Comparison of ENCODE assay signal across 7 cellular contexts in genomic region chr16:67430504-67431076, GRCh38. TPM values are rescaled to one million over a fixed set of nuclear protein-coding genes. Genes with fewer than 3 reads are reported as not detected.
A peak's percentile ranks its signal among the peaks of the same experiment; 100 is the strongest.
DNase-seq lines count a peak whose midpoint lies in the region; ATAC-seq and TF ChIP-seq lines count a peak whose summit lies in the region.
"Had no signal": no experiment of that assay in that cellular context is flagged by ENCODE, and none has a peak within 500 bp of the region (broad histone marks: within the 10 kb centered on the region; RNA-seq: fewer than 3 reads in every experiment).

No MANE protein-coding gene starts in this region.

- H3K27me3 Mint-ChIP-seq in T-helper 17 cell, result peaks cover 32% of the 10 kb centered on the region

- DNase-seq in D341Med (ENCODE audit: low spot score) (peak; percentile 82), T-helper 17 cell (no peak)
- peak; percentile 21 for DNase-seq in stimulated activated CD4-positive, alpha-beta T cell treated with anti-CD3 and anti-CD28 coated beads, Interleukin-4, amount 100 ng/mL, for 24 hours

- peak overlapping the region in 3 of 4 donors; percentile 59 to 63 (median 61) for H3K27ac ChIP-seq in gastroesophageal sphincter

- peaks cover 0 to 4% of the 10 kb centered on the region in 2 donors for H3K36me3 ChIP-seq in gastroesophageal sphincter

- peaks cover 14% of the 10 kb centered on the region for H3K4me1 Mint-ChIP-seq in T-helper 17 cell

- peak; percentile 47 for ATAC-seq in T-helper 17 cell
- ATAC-seq in gastroesophageal sphincter, result peak; percentile 2
- ATAC-seq in HG02610 (IDR thresholded peaks at IDR 0.05; ENCODE audit: unreplicated experiment), result no peak
- ATAC-seq in GM21360 (IDR thresholded peaks at IDR 0.05; ENCODE audit: unreplicated experiment), result no peak

- H3K27ac Mint-ChIP-seq in T-helper 17 cell, result no peak overlapping the region

- TF ChIP-seq CTCF in gastroesophageal sphincter (IDR thresholded peaks at IDR 0.05), result no peak

- peak overlapping the region; percentile 21 to 57 for H3K4me3 ChIP-seq in gastroesophageal sphincter

- peak overlapping the region; percentile 88 for H3K4me3 Mint-ChIP-seq in T-helper 17 cell

- 20% methylated on average over 1 of the region's 61 CpGs; no CpG with 5 or more reads in 1 of the 2 donors for WGBS in gastroesophageal sphincter (ENCODE audit: low coverage in 1 of 2), 2 donors

- peaks cover 0 to 41% (median 15%) of the 10 kb centered on the region in 3 donors for H3K4me1 ChIP-seq in gastroesophageal sphincter

- H3K9me3 ChIP-seq in T-helper 17 cell (ENCODE audit: control insufficient read depth, low read length, poor library complexity, severe bottlenecking) (no peaks in the 10 kb centered on the region), gastroesophageal sphincter (no peaks in the 10 kb centered on the region)

- peaks cover 6% of the 10 kb centered on the region for H3K36me3 Mint-ChIP-seq in T-helper 17 cell (ENCODE audit: low read depth)

- TF ChIP-seq EP300 in gastroesophageal sphincter (IDR thresholded peaks at IDR 0.05), result no peak

- TF ChIP-seq POLR2A in gastroesophageal sphincter (IDR thresholded peaks at IDR 0.05), result no peak

- peaks cover 46% of the 10 kb centered on the region for H3K27me3 ChIP-seq in gastroesophageal sphincter

RNA-seq across cellular contexts. Expression of gene HSD11B2, which starts 0.3 kb away (rescaled TPM):
- total RNA-seq in T-helper 17 cell (not detected), gastroesophageal sphincter (1 to 10 TPM in 1 of 4 donors, under 1 TPM in 2, not detected in 1; 0.19 to 2.1 (median 0.27) TPM)

RNA-seq across cellular contexts. Expression of gene ZDHHC1, which starts 14.3 kb away (rescaled TPM):
- total RNA-seq in T-helper 17 cell (under 1 TPM in 1 of 2 donors, not detected in 1; 0.35 TPM), gastroesophageal sphincter (10 to 100 TPM in 3 of 4 donors, 1 to 10 TPM in 1; 7.5 to 26.7 (median 17.3) TPM)

RNA-seq across cellular contexts. Expression of gene TPPP3, which starts 37.3 kb away (rescaled TPM):
- total RNA-seq in T-helper 17 cell (under 1 TPM; 0.29 to 0.70 TPM), gastroesophageal sphincter (100 to 1,000 TPM in 1 of 4 donors, 10 to 100 TPM in 3; 14.8 to 111 (median 55.0) TPM)

RNA-seq across cellular contexts. Expression of gene ATP6V0D1, which starts 50.4 kb away (rescaled TPM):
- total RNA-seq in T-helper 17 cell, result 10 to 100 TPM; 76.4 to 87.5 TPM
- 100 to 1,000 TPM in 2 of 4 donors, 10 to 100 TPM in 2; 94.2 to 145 (median 110) TPM for total RNA-seq in gastroesophageal sphincter

RNA-seq across cellular contexts. Expression of gene AGRP, which starts 52.8 kb away (rescaled TPM):
- not detected for total RNA-seq in T-helper 17 cell
- total RNA-seq in gastroesophageal sphincter, result not detected
- total RNA-seq: LHCN-M2 had no signal

Comparison
In these comparisons a context has a peak if more than half of its experiments do, and no peak if none do; other contexts are left out.
1. DNase-seq: peak in D341Med (single experiment) and stimulated activated CD4-positive, alpha-beta T cell treated with anti-CD3 and anti-CD28 coated beads, Interleukin-4, amount 100 ng/mL, for 24 hours (single experiment); none in T-helper 17 cell (0 of 3).
2. ATAC-seq: peak in T-helper 17 cell (single experiment) and gastroesophageal sphincter (single experiment); none in HG02610 (single experiment) and GM21360 (single experiment).
3. RNA of gene ZDHHC1, which starts 14.3 kb away (total RNA-seq): 7.5 to 26.7 TPM in gastroesophageal sphincter; 0.35 TPM in T-helper 17 cell; every median in the first group is over 4 times any median in the second.
4. RNA of gene TPPP3, which starts 37.3 kb away (total RNA-seq): 14.8 to 111 TPM in gastroesophageal sphincter; 0.29 to 0.70 TPM in T-helper 17 cell; every median in the first group is over 4 times any median in the second.